In genomic region chr5:24232929-24233328, GRCh38 we compare ENCODE assay signal across 16 cellular contexts.
DNase-seq lines count a peak whose midpoint lies in the region; ATAC-seq, FAIRE-seq and TF ChIP-seq lines count a peak whose summit lies in the region.
"Had no signal": no experiment of that assay in that cellular context is flagged by ENCODE, and none has a peak within 500 bp of the region (broad histone marks: within the 10 kb centered on the region; RNA-seq: fewer than 3 reads in every experiment).

No MANE protein-coding gene starts in this region.

- H3K27me3 Mint-ChIP-seq in activated T-helper 17 cell treated with anti-CD3 and anti-CD28 coated beads, Interleukin-2, amount 50 U/mL, for 72 hours: no peaks in the 10 kb centered on the region
- H3K27me3 Mint-ChIP-seq: dendritic cell treated with granulocyte-macrophage colony-stimulating factor and Interleukin-4, amounts not matched to agents 40 ng/mL and 50 ng/mL, for 4 days had no signal

- no peaks in the 10 kb centered on the region for H3K36me3 Mint-ChIP-seq in activated T-helper 17 cell treated with anti-CD3 and anti-CD28 coated beads, Interleukin-2, amount 50 U/mL, for 72 hours (ENCODE audit: low read depth)
- H3K36me3 Mint-ChIP-seq: CD8-positive, alpha-beta memory T cell had no signal

- H3K27me3 ChIP-seq in PC-3 (ENCODE audit: low read length): no peaks in the 10 kb centered on the region
- H3K27me3 ChIP-seq in foreskin keratinocyte: no peaks in the 10 kb centered on the region

- no peak overlapping the region for H2AFZ ChIP-seq in PC-3 (ENCODE audit: low read length)
- H2AFZ ChIP-seq: PC-9 had no signal

- no peak overlapping the region for H3K27ac Mint-ChIP-seq in activated T-helper 17 cell treated with anti-CD3 and anti-CD28 coated beads, Interleukin-2, amount 50 U/mL, for 72 hours
- H3K27ac Mint-ChIP-seq: CD8-positive, alpha-beta memory T cell; dendritic cell treated with granulocyte-macrophage colony-stimulating factor and Interleukin-4, amounts not matched to agents 40 ng/mL and 50 ng/mL, for 4 days had no signal

- no TSS peak for BruUV-seq in PC-3 (replicated peaks; lab: Mats Ljungman, UMichigan)

- H3F3A ChIP-seq in PC-3 (ENCODE audit: low read length, unreplicated experiment): no peaks in the 10 kb centered on the region

- H3K27ac ChIP-seq in PC-3 (ENCODE audit: low read length) (no peak overlapping the region), foreskin keratinocyte (no peak overlapping the region)
- H3K27ac ChIP-seq: PC-9 had no signal

- no peaks in the 10 kb centered on the region for H3K9me2 ChIP-seq in PC-3 (replicated peaks; ENCODE audit: low read length)

- H3K79me2 ChIP-seq in PC-3 (ENCODE audit: low read length): no peaks in the 10 kb centered on the region

- no peak overlapping the region for H3K4me2 ChIP-seq in PC-3 (ENCODE audit: low read length)
- H3K4me2 ChIP-seq: PC-9 had no signal

- H3K4me1 ChIP-seq in PC-3 (ENCODE audit: insufficient read depth, low read length) (no peaks in the 10 kb centered on the region), foreskin keratinocyte (no peaks in the 10 kb centered on the region)

- peak; percentile 48 for FAIRE-seq in D721Med (lab: Jason Lieb, UNC)
- FAIRE-seq: small intestine had no signal

- intact Hi-C loops in PC-3 (cut with micrococcal nuclease): loop anchor here (1.0 to 5.0 kb wide), 3 partner anchors 214 to 409 kb away; no protein-coding TSS in a partner anchor

- no peaks in the 10 kb centered on the region for H4K20me1 ChIP-seq in PC-3 (ENCODE audit: low read length)

- no peaks in the 10 kb centered on the region for H3K9me3 ChIP-seq in PC-3 (ENCODE audit: low read length)

- no peak overlapping the region for H3K4me3 ChIP-seq in PC-3 (ENCODE audit: low read length)
- H3K4me3 ChIP-seq: PC-9 had no signal

- no peak overlapping the region for H3K4me3 Mint-ChIP-seq in activated T-helper 17 cell treated with anti-CD3 and anti-CD28 coated beads, Interleukin-2, amount 50 U/mL, for 72 hours
- H3K4me3 Mint-ChIP-seq: CD8-positive, alpha-beta memory T cell; dendritic cell treated with granulocyte-macrophage colony-stimulating factor and Interleukin-4, amounts not matched to agents 40 ng/mL and 50 ng/mL, for 4 days had no signal

- peaks cover 16% of the 10 kb centered on the region for H3K9me3 Mint-ChIP-seq in activated T-helper 17 cell treated with anti-CD3 and anti-CD28 coated beads, Interleukin-2, amount 50 U/mL, for 72 hours
- H3K9me3 Mint-ChIP-seq: dendritic cell treated with granulocyte-macrophage colony-stimulating factor and Interleukin-4, amounts not matched to agents 40 ng/mL and 50 ng/mL, for 4 days had no signal

- CTCF ChIA-PET in PC-3 (lab: Charles Lee): no interaction called here

- TF ChIP-seq CTCF in D721Med (IDR thresholded peaks at IDR 0.05; ENCODE audit: insufficient read depth, missing control alignments): peak; percentile 40
- peak; percentile 58 for TF ChIP-seq CTCF in LNCAP (IDR thresholded peaks at IDR 0.05)
- peak; percentile 72 for TF ChIP-seq CTCF in PC-3 (conservative IDR thresholded peaks at IDR 0.05; ENCODE audit: low read depth, low read length)
- peak; percentile 45 for TF ChIP-seq CTCF in foreskin keratinocyte (conservative IDR thresholded peaks at IDR 0.05)

- DNase-seq in D721Med (ENCODE audit: insufficient read length, low spot score) (no peak), PC-3 (peak; percentile 39), foreskin keratinocyte (no peak)
- DNase-seq: activated CD4-positive, alpha-beta T cell treated with anti-CD3 and anti-CD28 coated beads, Interleukin-2, amount 50 U/mL, for 1 hour; activated T-cell treated with anti-CD3 and anti-CD28 coated beads, Interleukin-2, amount 50 U/mL, for 48 hours; CD8-positive, alpha-beta memory T cell; MV-4-11; PC-9; small intestine had no signal

- no peaks in the 10 kb centered on the region for H3K4me1 Mint-ChIP-seq in activated T-helper 17 cell treated with anti-CD3 and anti-CD28 coated beads, Interleukin-2, amount 50 U/mL, for 72 hours
- H3K4me1 Mint-ChIP-seq: CD8-positive, alpha-beta memory T cell had no signal

- no peak overlapping the region for H3K9ac ChIP-seq in PC-3 (ENCODE audit: low read length)

- H3K36me3 ChIP-seq in PC-3 (ENCODE audit: low read depth, low read length): no peaks in the 10 kb centered on the region

- POLR2A ChIA-PET in PC-3 (lab: Charles Lee; ENCODE audit: unreplicated experiment): no interaction called here

- ATAC-seq in PC-3 (no peak; the same call in 1 of the 2 replicates), foreskin keratinocyte (no peak), HG02763 (IDR thresholded peaks at IDR 0.05; ENCODE audit: unreplicated experiment) (no peak), HG02798 (IDR thresholded peaks at IDR 0.05; ENCODE audit: poor library complexity, unreplicated experiment) (no peak), GM21423 (IDR thresholded peaks at IDR 0.05; ENCODE audit: unreplicated experiment) (no peak)
- no peak for ATAC-seq in activated T-helper 17 cell treated with anti-CD3 and anti-CD28 coated beads, Interleukin-2, amount 50 U/mL, for 72 hours (replicated peaks)
- ATAC-seq: HCT116 had no signal
